In the genomic region with DNA sequence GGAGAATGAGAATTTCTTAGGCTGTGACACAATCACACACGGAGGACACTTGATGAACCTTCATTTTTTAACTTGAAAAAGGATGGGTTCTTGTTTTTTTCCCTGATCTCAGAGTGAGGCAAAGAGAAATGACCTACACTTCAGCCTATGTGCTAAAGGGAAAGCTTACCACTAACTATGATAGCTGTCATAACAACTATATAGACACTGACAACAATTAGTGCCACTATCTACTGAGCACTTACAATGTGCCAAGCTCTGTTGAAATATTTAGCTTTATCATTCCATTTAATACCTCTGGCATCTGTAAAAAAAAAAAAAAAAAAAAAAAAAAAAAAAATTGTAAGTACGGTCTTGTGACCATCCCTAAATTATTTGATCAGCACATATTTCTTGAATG, we compare ENCODE assay signal across 18 cellular contexts.
DNase-seq lines count a peak whose midpoint lies in the region; ATAC-seq and TF ChIP-seq lines count a peak whose summit lies in the region.
"Had no signal": no experiment of that assay in that cellular context is flagged by ENCODE, and none has a peak within 500 bp of the region (broad histone marks: within the 10 kb centered on the region; RNA-seq: fewer than 3 reads in every experiment).

No MANE protein-coding gene starts in this region.

- H3K9me3 ChIP-seq in right atrium auricular region, result no peaks in the 10 kb centered on the region
- no peaks in the 10 kb centered on the region for H3K9me3 ChIP-seq in heart left ventricle
- H3K9me3 ChIP-seq: Caco-2 had no signal

- TF ChIP-seq CTCF in right atrium auricular region (IDR thresholded peaks at IDR 0.05) (no peak), heart left ventricle (IDR thresholded peaks at IDR 0.05) (no peak)

- H3K4me1 ChIP-seq in right atrium auricular region (no peaks in the 10 kb centered on the region), heart left ventricle (peaks cover 0 to 32% (median 5%) of the 10 kb centered on the region in 12 donors)
- H3K4me1 ChIP-seq: A549, Caco-2 had no signal

- DNase-seq in Right ventricle myocardium inferior (ENCODE audit: missing footprints) (no peak), right atrium auricular region (ENCODE audit: low spot score) (no peak), heart left ventricle (no peak), left cardiac atrium (no peak), left ventricle myocardium superior (no peak)
- no peak for DNase-seq in activated T-cell treated with anti-CD3 and anti-CD28 coated beads, Interleukin-2, amount 50 U/mL, for 48 hours
- DNase-seq: AML-193; Caco-2; Calu3; CD4-positive, alpha-beta T cell; CD8-positive, alpha-beta T cell; DMS79 treated with DMSO at 0.1 percent for 48 hours; GF-D8 had no signal

- ATAC-seq in Right ventricle myocardium inferior (peak; percentile 64), heart left ventricle (peak in 3 of 4 donors; percentile 64 to 74 (median 71)), left cardiac atrium (no peak), left ventricle myocardium superior (peak; percentile 71), HG03045 (IDR thresholded peaks at IDR 0.05; ENCODE audit: unreplicated experiment) (no peak)
- ATAC-seq: A549; CD8-positive, alpha-beta T cell had no signal

- H3K27ac ChIP-seq in right atrium auricular region (no peak overlapping the region), heart left ventricle (peak overlapping the region in 3 of 12 donors; percentile 42 to 59 (median 55))
- H3K27ac ChIP-seq: 22Rv1; A549; BLaER1 treated with 17β-estradiol and CSF1 and Interleukin-3, amounts not matched to agents 10 nM and 100 nM; C4-2B had no signal

- H3K27me3 ChIP-seq in right atrium auricular region (no peaks in the 10 kb centered on the region), heart left ventricle (no peaks in the 10 kb centered on the region)
- H3K27me3 ChIP-seq: BLaER1 treated with 17β-estradiol and CSF1 and Interleukin-3, amounts not matched to agents 10 nM and 100 nM had no signal

- no peak overlapping the region for H3K4me3 ChIP-seq in right atrium auricular region
- H3K4me3 ChIP-seq in heart left ventricle, result no peak overlapping the region
- H3K4me3 ChIP-seq: A549; BLaER1 treated with 17β-estradiol and CSF1 and Interleukin-3, amounts not matched to agents 10 nM and 100 nM had no signal

- no peak for TF ChIP-seq POLR2A in heart left ventricle (IDR thresholded peaks at IDR 0.05)

- H3K36me3 ChIP-seq in right atrium auricular region (no peaks in the 10 kb centered on the region), heart left ventricle (peaks cover 0 to 2% (median 0%) of the 10 kb centered on the region in 9 donors)

- intact Hi-C loops in Right ventricle myocardium inferior (cut with DNase I) (no loop called here), heart left ventricle (cut with DNase I) (no loop called here), left cardiac atrium (cut with DNase I) (no loop called here), left ventricle myocardium superior (cut with micrococcal nuclease) (no loop called here)

- WGBS in heart left ventricle, 4 donors, result 40 to 70% (median 66%) methylated on average over 2 of the region's 2 CpGs

Comparison
In these comparisons a context has a peak if more than half of its experiments do, and no peak if none do; other contexts are left out.
1. ATAC-seq: peak in Right ventricle myocardium inferior (single experiment), heart left ventricle (3 of 4) and left ventricle myocardium superior (single experiment); none in left cardiac atrium (0 of 2) and HG03045 (single experiment).